12 cellular contexts compared by ENCODE assay signal in the genomic region with DNA sequence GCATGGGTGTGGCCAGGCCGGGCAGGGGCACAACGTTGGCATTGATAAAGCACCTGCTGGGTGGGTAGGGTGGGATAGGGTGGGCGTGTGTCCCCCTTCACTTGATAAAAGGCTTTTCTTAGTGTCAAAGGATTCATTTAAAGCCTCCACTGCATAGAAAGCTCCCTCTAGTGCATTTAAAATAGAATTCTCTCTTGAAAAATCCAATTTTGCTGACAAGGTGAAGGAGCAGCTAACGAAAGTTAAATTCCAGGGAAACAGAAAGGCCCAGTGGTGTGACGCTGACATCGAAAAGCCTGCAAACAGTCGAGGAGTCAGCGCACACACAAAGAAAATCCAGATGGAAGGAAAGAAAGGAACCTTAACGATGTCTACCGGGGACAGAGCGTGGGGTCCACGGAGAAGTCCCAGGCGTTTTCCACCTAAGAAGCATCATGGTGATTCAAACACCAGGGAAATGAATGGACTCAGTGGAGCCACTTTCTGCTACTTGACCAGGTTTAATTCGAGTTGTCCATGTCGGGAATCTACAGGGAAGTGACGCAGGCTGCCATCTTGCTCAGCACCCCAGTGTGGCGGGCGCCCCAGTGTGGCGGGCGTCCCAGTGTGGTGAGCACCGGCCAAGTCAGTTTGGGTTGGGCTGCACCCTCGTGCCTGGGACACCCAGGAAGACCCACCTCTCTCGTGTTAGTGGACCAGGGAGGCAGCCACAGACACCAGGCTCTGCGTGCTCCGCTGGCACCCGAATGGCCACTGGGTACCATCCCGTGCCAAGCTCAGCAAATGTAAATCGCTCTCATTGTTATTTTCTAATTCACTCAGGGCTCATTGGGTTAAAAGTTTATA.
"Had no signal": no experiment of that assay in that cellular context is flagged by ENCODE, and none has a peak within 500 bp of the region (broad histone marks: within the 10 kb centered on the region; RNA-seq: fewer than 3 reads in every experiment).

No MANE protein-coding gene starts in this region.

- ATAC-seq: activated CD4-positive, CD25-positive, alpha-beta regulatory T cell treated with anti-CD3 and anti-CD28 coated beads, Interleukin-2, amount 50 U/mL, for 24 hours; activated T-cell treated with anti-CD3 and anti-CD28 coated beads, Interleukin-2, amount 50 U/mL, for 72 hours; body of pancreas; effector memory CD8-positive, alpha-beta T cell; gastroesophageal sphincter had no signal

- H3K36me3 ChIP-seq: gastroesophageal sphincter had no signal

- H3K4me1 Mint-ChIP-seq: central memory CD8-positive, alpha-beta T cell had no signal

- H3K9me3 ChIP-seq: body of pancreas, gastroesophageal sphincter had no signal

- H3K27me3 Mint-ChIP-seq: central memory CD8-positive, alpha-beta T cell; effector memory CD8-positive, alpha-beta T cell; naive B cell had no signal

- DNase-seq: activated naive CD4-positive, alpha-beta T cell treated with Interleukin-2 at 50 U/mL for 16 hours; activated T-cell treated with anti-CD3 and anti-CD28 coated beads, Interleukin-2, amount 50 U/mL, for 72 hours; effector memory CD8-positive, alpha-beta T cell; naive B cell; stimulated activated CD4-positive, alpha-beta T cell treated with anti-CD3 and anti-CD28 coated beads, Interleukin-2, amount 100 ng/mL, for 48 hours; stimulated activated naive CD4-positive, alpha-beta T cell treated with Interleukin-2 at 50 U/mL for 16 hours had no signal

- H3K4me1 ChIP-seq: body of pancreas, gastroesophageal sphincter had no signal

- H3K27ac Mint-ChIP-seq: activated T-cell treated with anti-CD3 and anti-CD28 coated beads, Interleukin-2, amount 50 U/mL, for 72 hours; effector memory CD8-positive, alpha-beta T cell; naive B cell had no signal

- H3K4me3 ChIP-seq: body of pancreas, gastroesophageal sphincter had no signal

- H3K27ac ChIP-seq: body of pancreas, gastroesophageal sphincter had no signal

- H3K4me3 Mint-ChIP-seq: activated T-cell treated with anti-CD3 and anti-CD28 coated beads, Interleukin-2, amount 50 U/mL, for 72 hours; central memory CD8-positive, alpha-beta T cell; effector memory CD8-positive, alpha-beta T cell; naive B cell had no signal

- H3K9me3 Mint-ChIP-seq: activated T-cell treated with anti-CD3 and anti-CD28 coated beads, Interleukin-2, amount 50 U/mL, for 72 hours; central memory CD8-positive, alpha-beta T cell; effector memory CD8-positive, alpha-beta T cell; naive B cell had no signal

- FAIRE-seq: keratinocyte, urothelium cell line had no signal

- H3K27me3 ChIP-seq: body of pancreas had no signal
